Comparison of ENCODE assay signal across 1 cellular context in genomic region chr9:86488345-86488744, GRCh38.
TF ChIP-seq lines count a peak whose summit lies in the region.

No MANE protein-coding gene starts in this region.

TF ChIP-seq in GM23338, 12 proteins besides CTCF, POLR2A, EP300 and RAD21 (continued from another document):
- TF ChIP-seq REST (IDR thresholded peaks at IDR 0.05; ENCODE audit: unreplicated experiment) (no peak), ZNF462 (CRISPR knock-in tag; IDR thresholded peaks at IDR 0.05) (no peak), EZH2 (IDR thresholded peaks at IDR 0.05; ENCODE audit: low read depth, unreplicated experiment) (no peak), ZNF331 (CRISPR knock-in tag; IDR thresholded peaks at IDR 0.05; ENCODE audit: low read depth) (no peak), POLR2AphosphoS5 (IDR thresholded peaks at IDR 0.05; ENCODE audit: low read depth) (no peak)
